ENCODE assay signal across 11 cellular contexts in genomic region chr4:37873383-37873782, GRCh38. TPM values are rescaled to one million over a fixed set of nuclear protein-coding genes. Genes with fewer than 3 reads are reported as not detected.
DNase-seq lines count a peak whose midpoint lies in the region; ATAC-seq, FAIRE-seq and TF ChIP-seq lines count a peak whose summit lies in the region.
"Had no signal": no experiment of that assay in that cellular context is flagged by ENCODE, and none has a peak within 500 bp of the region (broad histone marks: within the 10 kb centered on the region; RNA-seq: fewer than 3 reads in every experiment).

No MANE protein-coding gene starts in this region.

- peaks cover 0 to 15% of the 10 kb centered on the region in 2 donors for H3K4me1 ChIP-seq in gastrocnemius medialis

- in situ Hi-C loops in gastrocnemius medialis (cut with MboI; ENCODE audit: low sequenced_read_pairs in 4 of 4), result no loop called here

- TF ChIP-seq POLR2A in gastrocnemius medialis (IDR thresholded peaks at IDR 0.05), result no peak

- no peaks in the 10 kb centered on the region for H3K36me3 ChIP-seq in gastrocnemius medialis

- no peak overlapping the region for H3K27ac Mint-ChIP-seq in activated T-helper 2 cell treated with anti-CD3 and anti-CD28 coated beads, Interferon-gamma antibody, Interleukin-2, Interleukin-4, amounts not matched to agents 10 μg/mL and 5 μg/mL and 100 μg/mL, durations not matched to agents 14 hours and 24 hours and 36 hours
- H3K27ac Mint-ChIP-seq: activated CD4-positive, alpha-beta memory T cell treated with anti-CD3 and anti-CD28 coated beads, Interleukin-2, amount 10 ng/mL, durations not matched to agents 7 days and 5 days had no signal

- H3K4me3 Mint-ChIP-seq in activated T-helper 2 cell treated with anti-CD3 and anti-CD28 coated beads, Interferon-gamma antibody, Interleukin-2, Interleukin-4, amounts not matched to agents 10 μg/mL and 5 μg/mL and 100 μg/mL, durations not matched to agents 14 hours and 24 hours and 36 hours (ENCODE audit: low read depth), result no peak overlapping the region
- H3K4me3 Mint-ChIP-seq: activated CD4-positive, alpha-beta memory T cell treated with anti-CD3 and anti-CD28 coated beads, Interleukin-2, amount 10 ng/mL, durations not matched to agents 7 days and 5 days had no signal

- FAIRE-seq in RCC 7860 (lab: Jason Lieb, UNC), result peak; percentile 57
- FAIRE-seq: G401.6 had no signal

- TF ChIP-seq CTCF in fibroblast of pulmonary artery (IDR thresholded peaks at IDR 0.05; ENCODE audit: low read length, missing control alignments) (no peak), gastrocnemius medialis (IDR thresholded peaks at IDR 0.05 in 4 of 5, conservative IDR thresholded peaks at IDR 0.05 in 1 of 5) (no peak)

- H3K4me3 ChIP-seq in fibroblast of pulmonary artery (replicated peaks; ENCODE audit: low read depth, low read length) (no peak overlapping the region), gastrocnemius medialis (no peak overlapping the region)

- peaks cover 22% of the 10 kb centered on the region for H3K4me1 Mint-ChIP-seq in activated T-helper 2 cell treated with anti-CD3 and anti-CD28 coated beads, Interferon-gamma antibody, Interleukin-2, Interleukin-4, amounts not matched to agents 10 μg/mL and 5 μg/mL and 100 μg/mL, durations not matched to agents 14 hours and 24 hours and 36 hours (ENCODE audit: low read depth)

- ATAC-seq in gastrocnemius medialis (peak; percentile 77 to 90), HG03520 (IDR thresholded peaks at IDR 0.05; ENCODE audit: unreplicated experiment) (no peak)

- intact Hi-C loops in gastrocnemius medialis (cut with DNase I; ENCODE audit: low total_unique reads), result loop anchor here (5.0 kb wide), 1 partner anchor 46 kb away; the partner anchor contains the start of gene PGM2
- intact Hi-C loops in activated T-helper 2 cell treated with anti-CD3 and anti-CD28 coated beads, Interferon-gamma antibody, Interleukin-2, Interleukin-4, amounts not matched to agents 10 μg/mL and 5 μg/mL and 100 μg/mL, durations not matched to agents 14 hours and 24 hours and 36 hours (cut with micrococcal nuclease), result loop anchor here (2.0 kb wide), 1 partner anchor 17 kb away; the partner anchor contains the start of gene TBC1D1

- H3K36me3 Mint-ChIP-seq in activated T-helper 2 cell treated with anti-CD3 and anti-CD28 coated beads, Interferon-gamma antibody, Interleukin-2, Interleukin-4, amounts not matched to agents 10 μg/mL and 5 μg/mL and 100 μg/mL, durations not matched to agents 14 hours and 24 hours and 36 hours (ENCODE audit: low read depth), result peaks cover 10% of the 10 kb centered on the region

- peak overlapping the region in 2 of 4 donors; percentile 22 to 64 for H3K27ac ChIP-seq in gastrocnemius medialis

- no peaks in the 10 kb centered on the region for H3K9me3 ChIP-seq in gastrocnemius medialis

- peak; percentile 16 for DNase-seq in HS-5 (ENCODE audit: low read depth)
- DNase-seq in RCC 7860 (ENCODE audit: low spot score), result no peak
- DNase-seq in fibroblast of pulmonary artery (ENCODE audit: low read depth), result peak; percentile 87
- no peak for DNase-seq in gastrocnemius medialis
- no peak for DNase-seq in SKM-1 treated with dmso at 0.1 percent for 144 hours (lab: John Stamatoyannopoulos, UW; ENCODE audit: unreplicated experiment)
- no peak for DNase-seq in mucosa of gallbladder (ENCODE audit: low spot score)
- DNase-seq in activated T-helper 2 cell treated with anti-CD3 and anti-CD28 coated beads, Interferon-gamma antibody, Interleukin-2, Interleukin-4, amounts not matched to agents 10 μg/mL and 5 μg/mL and 100 μg/mL, durations not matched to agents 14 hours and 24 hours and 36 hours (ENCODE audit: low spot score), result no peak
- DNase-seq: activated CD4-positive, alpha-beta memory T cell treated with anti-CD3 and anti-CD28 coated beads, Interleukin-2, amount 10 ng/mL, durations not matched to agents 7 days and 5 days; NCI-H2029 treated with DMSO at 0.1 percent for 48 hours had no signal

- H3K9me3 Mint-ChIP-seq in activated T-helper 2 cell treated with anti-CD3 and anti-CD28 coated beads, Interferon-gamma antibody, Interleukin-2, Interleukin-4, amounts not matched to agents 10 μg/mL and 5 μg/mL and 100 μg/mL, durations not matched to agents 14 hours and 24 hours and 36 hours, result no peaks in the 10 kb centered on the region
- H3K9me3 Mint-ChIP-seq: activated CD4-positive, alpha-beta memory T cell treated with anti-CD3 and anti-CD28 coated beads, Interleukin-2, amount 10 ng/mL, durations not matched to agents 7 days and 5 days had no signal

- H3K27me3 Mint-ChIP-seq in activated T-helper 2 cell treated with anti-CD3 and anti-CD28 coated beads, Interferon-gamma antibody, Interleukin-2, Interleukin-4, amounts not matched to agents 10 μg/mL and 5 μg/mL and 100 μg/mL, durations not matched to agents 14 hours and 24 hours and 36 hours (ENCODE audit: low read depth), result no peaks in the 10 kb centered on the region
- H3K27me3 Mint-ChIP-seq: activated CD4-positive, alpha-beta memory T cell treated with anti-CD3 and anti-CD28 coated beads, Interleukin-2, amount 10 ng/mL, durations not matched to agents 7 days and 5 days had no signal

- H3K27me3 ChIP-seq in gastrocnemius medialis, result no peaks in the 10 kb centered on the region

RNA-seq across cellular contexts. Expression of gene TBC1D1, which starts 17.5 kb away (rescaled TPM):
- total RNA-seq in gastrocnemius medialis (100 to 1,000 TPM; 111 to 176 (median 142) TPM), mucosa of gallbladder (159 TPM)
- total RNA-seq in activated T-helper 2 cell treated with anti-CD3 and anti-CD28 coated beads, Interferon-gamma antibody, Interleukin-2, Interleukin-4, amounts not matched to agents 10 μg/mL and 5 μg/mL and 100 μg/mL, durations not matched to agents 14 hours and 24 hours and 36 hours, result 50.3 and 58.5 TPM in 2 replicates

RNA-seq across cellular contexts. Expression of gene PGM2, which starts 46.9 kb away (rescaled TPM):
- 1 to 10 TPM in 3 of 4 donors, under 1 TPM in 1; 0.92 to 3.7 (median 2.1) TPM for total RNA-seq in gastrocnemius medialis
- total RNA-seq in mucosa of gallbladder, result 37.3 TPM
- total RNA-seq in activated T-helper 2 cell treated with anti-CD3 and anti-CD28 coated beads, Interferon-gamma antibody, Interleukin-2, Interleukin-4, amounts not matched to agents 10 μg/mL and 5 μg/mL and 100 μg/mL, durations not matched to agents 14 hours and 24 hours and 36 hours, result 49.3 and 52.5 TPM in 2 replicates

Comparison
In these comparisons a context has a peak if more than half of its experiments do, and no peak if none do; other contexts are left out.
1. DNase-seq: peak in HS-5 (single experiment) and fibroblast of pulmonary artery (single experiment); none in RCC 7860 (single experiment), gastrocnemius medialis (0 of 2), SKM-1 treated with dmso at 0.1 percent for 144 hours (single experiment), mucosa of gallbladder (single experiment) and activated T-helper 2 cell treated with anti-CD3 and anti-CD28 coated beads, Interferon-gamma antibody, Interleukin-2, Interleukin-4, amounts not matched to agents 10 μg/mL and 5 μg/mL and 100 μg/mL, durations not matched to agents 14 hours and 24 hours and 36 hours (single experiment).